In the genomic region with DNA sequence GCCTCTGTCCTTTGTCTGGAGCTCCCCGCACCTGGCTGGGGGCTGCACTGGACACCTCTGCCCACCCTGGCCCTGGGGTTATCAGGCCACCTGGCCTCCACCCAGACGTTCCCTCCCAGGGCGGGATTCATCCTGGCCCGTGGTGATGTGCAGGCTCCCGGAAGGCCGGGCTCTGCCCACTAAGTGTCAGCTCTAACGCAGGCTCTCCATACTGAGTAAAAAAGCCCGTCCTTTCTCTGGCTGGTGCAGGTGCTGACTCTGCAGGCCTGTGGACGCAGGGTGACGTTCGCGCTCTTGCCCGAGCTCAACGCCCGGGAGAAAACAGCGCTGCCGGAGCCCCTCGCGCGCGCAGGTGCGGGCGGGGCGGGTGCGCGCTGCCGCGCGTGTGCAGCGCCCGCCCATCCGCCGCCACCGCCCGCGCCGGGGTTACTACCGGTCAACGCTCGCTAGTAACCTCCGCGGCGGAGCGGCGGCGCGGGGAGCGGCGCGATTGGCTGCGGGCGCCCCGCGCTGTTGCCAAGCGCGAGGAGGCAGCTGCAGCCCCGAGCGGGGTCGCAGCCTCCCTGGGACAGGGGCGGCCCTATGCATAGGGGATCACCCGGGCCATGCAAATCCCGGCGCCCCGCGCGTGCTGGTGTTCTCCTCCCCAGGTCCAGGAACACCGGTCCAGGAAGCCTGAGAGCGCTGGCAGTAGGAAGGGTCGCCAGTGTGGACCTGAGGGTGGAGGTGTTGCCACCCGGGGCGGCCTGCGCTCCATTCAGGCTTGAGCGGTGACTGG, we compare ENCODE assay signal across 8 cellular contexts. TPM values are rescaled to one million over a fixed set of nuclear protein-coding genes. Genes with fewer than 3 reads are reported as not detected.
DNase-seq lines count a peak whose midpoint lies in the region; ATAC-seq, FAIRE-seq and TF ChIP-seq lines count a peak whose summit lies in the region.

No MANE protein-coding gene starts in this region.

- H3K27me3 ChIP-seq in thyroid gland = no peaks in the 10 kb centered on the region

- peak in 1 of 2 donors; percentile 60 for TF ChIP-seq POLR2A in thyroid gland (IDR thresholded peaks at IDR 0.05)

- in situ Hi-C loops in SK-MEL-5 (cut with HindIII; ENCODE audit: low pct_unique_long_range_greater_than_20kb, low sequenced_read_pairs) = no loop called here

- no peaks in the 10 kb centered on the region for H3K9me3 ChIP-seq in thyroid gland

- H3K27ac ChIP-seq in thyroid gland = peak overlapping the region; percentile 68 to 88 (median 74)

- ATAC-seq in omental fat pad (ENCODE audit: low FRiP score) (peak; percentile 72), GM19324 (IDR thresholded peaks at IDR 0.05; ENCODE audit: low FRiP score, unreplicated experiment) (no peak)

- 13 to 53% methylated on average over 2 to 17 of the region's 73 CpGs for WGBS in thyroid gland, 2 donors

- H3K36me3 ChIP-seq in thyroid gland = no peaks in the 10 kb centered on the region

- H3K4me1 ChIP-seq in thyroid gland = peaks cover 30 to 55% of the 10 kb centered on the region in 2 donors

- TF ChIP-seq CTCF in omental fat pad (IDR thresholded peaks at IDR 0.05) (no peak), thyroid gland (IDR thresholded peaks at IDR 0.05) (no peak)

- peak overlapping the region; percentile 30 to 35 (median 30) for H3K4me3 ChIP-seq in thyroid gland (replicated peaks in 1 of 3)

- peak; percentile 5 for FAIRE-seq in GM18507 (lab: Jason Lieb, UNC)

- intact Hi-C loops in head of caudate nucleus (cut with DNase I) (no loop called here), thyroid gland (cut with DNase I) (no loop called here)

- DNase-seq in GM18507 (ENCODE audit: extremely low spot score, insufficient read length, low read depth) = no peak
- peak; percentile 73 for DNase-seq in HuH-7 (ENCODE audit: low spot score)
- peak; percentile 2 for DNase-seq in SK-MEL-5 (ENCODE audit: low read depth, low spot score)
- DNase-seq in activated naive CD4-positive, alpha-beta T cell treated with Interleukin-2 at 50 U/mL for 16 hours = peak; percentile 73
- DNase-seq in head of caudate nucleus = peak in 41 of 42 donors; percentile 57 to 93 (median 86)
- DNase-seq in omental fat pad (ENCODE audit: low spot score) = no peak
- DNase-seq in thyroid gland = peak; percentile 77 to 81

RNA-seq across cellular contexts. Expression of gene ABCG1, which starts 15.7 kb away (rescaled TPM):
- 0.21 TPM in 1 of 2 replicates, not detected in the other for total RNA-seq in SK-MEL-5 (2014; rRNA removed; shearing (Covaris generic))
- 0.04 and 0.35 TPM in 2 replicates for polyA plus RNA-seq in SK-MEL-5 (2015; cell fraction: cytosol; rRNA removed)
- polyA plus RNA-seq in SK-MEL-5 (2015; cell fraction: nucleus; rRNA removed) = 0.31 TPM in 1 of 2 replicates, not detected in the other
- total RNA-seq in omental fat pad = 10 to 100 TPM in 3 of 4 donors, 1 to 10 TPM in 1; 9.8 to 45.1 (median 30.2) TPM
- 10 to 100 TPM; 13.8 to 34.1 (median 18.9) TPM for total RNA-seq in thyroid gland

Comparison
In these comparisons a context has a peak if more than half of its experiments do, and no peak if none do; other contexts are left out.
1. DNase-seq: peak in HuH-7 (single experiment), SK-MEL-5 (single experiment), activated naive CD4-positive, alpha-beta T cell treated with Interleukin-2 at 50 U/mL for 16 hours (single experiment), head of caudate nucleus (41 of 42) and thyroid gland (2 of 2); none in GM18507 (single experiment) and omental fat pad (single experiment).